Comparison of ENCODE assay signal across 26 cellular contexts in genomic region chr1:231234506-231234905, GRCh38. TPM values are rescaled to one million over a fixed set of nuclear protein-coding genes. Genes with fewer than 3 reads are reported as not detected.
DNase-seq lines count a peak whose midpoint lies in the region; ATAC-seq and TF ChIP-seq lines count a peak whose summit lies in the region.
"Had no signal": no experiment of that assay in that cellular context is flagged by ENCODE, and none has a peak within 500 bp of the region (broad histone marks: within the 10 kb centered on the region; RNA-seq: fewer than 3 reads in every experiment).

No MANE protein-coding gene starts in this region.

- no peaks in the 10 kb centered on the region for H3K79me1 ChIP-seq in mesendoderm (ENCODE audit: low read length)

- intact Hi-C loops in activated CD4-positive, alpha-beta T cell treated with anti-CD3 and anti-CD28 coated beads, Interleukin-2, amount 10 ng/mL, durations not matched to agents 24 days and 14 days (cut with micrococcal nuclease), result no loop called here
- intact Hi-C loops in colonic mucosa (cut with DNase I), result no loop called here
- intact Hi-C loops in transverse colon (cut with DNase I; ENCODE audit: low total_unique reads), result no loop called here

- no peak for ATAC-seq in GM18520 (IDR thresholded peaks at IDR 0.05; ENCODE audit: unreplicated experiment)
- ATAC-seq in activated CD8-positive, alpha-beta memory T cell treated with anti-CD3 and anti-CD28 coated beads, Interleukin-2, amount 10 ng/mL, durations not matched to agents 7 days and 5 days, result no peak

- no peak for TF ChIP-seq EP300 in transverse colon (IDR thresholded peaks at IDR 0.05; ENCODE audit: low read depth)

- no peak overlapping the region for H2AK5ac ChIP-seq in mesendoderm (ENCODE audit: low read length)

- no peak overlapping the region for H3K4ac ChIP-seq in mesendoderm (ENCODE audit: low read depth, low read length)

- H3K4me2 ChIP-seq in mesendoderm (ENCODE audit: low read length), result no peak overlapping the region

- H2BK120ac ChIP-seq in mesendoderm (ENCODE audit: low read depth, low read length), result no peak overlapping the region

- peak overlapping the region; percentile 78 for H3K27ac ChIP-seq in colonic mucosa
- H3K27ac ChIP-seq in mesendoderm (ENCODE audit: low read depth, low read length), result peak overlapping the region; percentile 31
- peak overlapping the region; percentile 72 to 80 (median 78) for H3K27ac ChIP-seq in transverse colon
- H3K27ac ChIP-seq: C4-2B, epithelial cell of prostate, GM23248, left ventricle myocardium inferior, upper lobe of left lung had no signal

- no peak for TF ChIP-seq POLR2A in transverse colon (IDR thresholded peaks at IDR 0.05)

- DNase-seq in activated CD4-positive, alpha-beta T cell treated with anti-CD3 and anti-CD28 coated beads, Interleukin-2, amount 10 ng/mL, durations not matched to agents 24 days and 14 days, result no peak
- no peak for DNase-seq in activated CD4-positive, alpha-beta T cell treated with anti-CD3 and anti-CD28 coated beads, Interleukin-2, amount 50 U/mL, for 1 hour
- no peak for DNase-seq in colonic mucosa
- DNase-seq in mesendoderm, result no peak
- no peak for DNase-seq in transverse colon
- no peak for DNase-seq in mesothelial cell of epicardium (ENCODE audit: low spot score in 2 of 2, unreplicated experiment in 2 of 2)
- DNase-seq in activated CD8-positive, alpha-beta memory T cell treated with anti-CD3 and anti-CD28 coated beads, Interleukin-2, amount 10 ng/mL, durations not matched to agents 7 days and 5 days, result no peak
- DNase-seq: 8988T; activated CD4-positive, alpha-beta T cell treated with anti-CD3 and anti-CD28 coated beads for 4 hours; activated CD8-positive, alpha-beta memory T cell treated with anti-CD3 and anti-CD28 coated beads for 24 hours; GM23248; left ventricle myocardium inferior; naive B cell; NCI-H146; NCI-H345; nucleus accumbens; stimulated activated CD4-positive, alpha-beta T cell treated with anti-CD3 and anti-CD28 coated beads, Interleukin-15, amount 100 ng/mL, for 24 hours; stimulated activated CD4-positive, alpha-beta T cell treated with anti-CD3 and anti-CD28 coated beads, Interleukin-4, amount 100 ng/mL, for 4 hours; substantia nigra; SW 1271; T-helper 9 cell; upper lobe of left lung had no signal

- no CpG with 5 or more reads among the region's 3 CpGs for WGBS in mesendoderm (ENCODE audit: extremely low coverage, insufficient coverage, low lambda C conversion rate)
- 60 to 73% methylated on average over 2 to 3 of the region's 3 CpGs for WGBS in transverse colon (ENCODE audit: low coverage in 1 of 2), 2 donors

- H3K4me3 ChIP-seq in colonic mucosa (no peak overlapping the region), mesendoderm (ENCODE audit: low read length) (no peak overlapping the region), transverse colon (no peak overlapping the region)
- H3K4me3 ChIP-seq: adrenal gland, GM23248, left ventricle myocardium inferior, upper lobe of left lung had no signal

- no peaks in the 10 kb centered on the region for H3K27me3 Mint-ChIP-seq in activated CD4-positive, alpha-beta T cell treated with anti-CD3 and anti-CD28 coated beads, Interleukin-2, amount 10 ng/mL, durations not matched to agents 24 days and 14 days
- H3K27me3 Mint-ChIP-seq in mesothelial cell of epicardium (ENCODE audit: low read depth), result no peaks in the 10 kb centered on the region
- no peaks in the 10 kb centered on the region for H3K27me3 Mint-ChIP-seq in activated CD8-positive, alpha-beta memory T cell treated with anti-CD3 and anti-CD28 coated beads, Interleukin-2, amount 10 ng/mL, durations not matched to agents 7 days and 5 days
- H3K27me3 Mint-ChIP-seq: naive B cell had no signal

- CTCF ChIA-PET in activated CD8-positive, alpha-beta memory T cell treated with anti-CD3 and anti-CD28 coated beads, Interleukin-2, amount 10 ng/mL, durations not matched to agents 7 days and 5 days (lab: Charles Lee), result no interaction called here

- no peaks in the 10 kb centered on the region for H3K9me3 Mint-ChIP-seq in activated CD4-positive, alpha-beta T cell treated with anti-CD3 and anti-CD28 coated beads, Interleukin-2, amount 10 ng/mL, durations not matched to agents 24 days and 14 days
- H3K9me3 Mint-ChIP-seq in mesothelial cell of epicardium, result no peaks in the 10 kb centered on the region
- no peaks in the 10 kb centered on the region for H3K9me3 Mint-ChIP-seq in activated CD8-positive, alpha-beta memory T cell treated with anti-CD3 and anti-CD28 coated beads, Interleukin-2, amount 10 ng/mL, durations not matched to agents 7 days and 5 days (ENCODE audit: low read depth)
- H3K9me3 Mint-ChIP-seq: naive B cell had no signal

- H3K36me3 Mint-ChIP-seq in activated CD4-positive, alpha-beta T cell treated with anti-CD3 and anti-CD28 coated beads, Interleukin-2, amount 10 ng/mL, durations not matched to agents 24 days and 14 days (ENCODE audit: low read depth), result peaks cover 50% of the 10 kb centered on the region
- H3K36me3 Mint-ChIP-seq in mesothelial cell of epicardium, result peaks cover 17% of the 10 kb centered on the region
- peaks cover 54% of the 10 kb centered on the region for H3K36me3 Mint-ChIP-seq in activated CD8-positive, alpha-beta memory T cell treated with anti-CD3 and anti-CD28 coated beads, Interleukin-2, amount 10 ng/mL, durations not matched to agents 7 days and 5 days

- no peak overlapping the region for H2BK15ac ChIP-seq in mesendoderm (replicated peaks; ENCODE audit: low read depth)

- H3K4me1 ChIP-seq in colonic mucosa (peaks cover 21% of the 10 kb centered on the region), mesendoderm (ENCODE audit: control insufficient read depth, low read depth, low read length) (no peaks in the 10 kb centered on the region), transverse colon (peaks cover 5 to 55% (median 38%) of the 10 kb centered on the region in 4 donors)

- H3K4me3 Mint-ChIP-seq in activated CD4-positive, alpha-beta T cell treated with anti-CD3 and anti-CD28 coated beads, Interleukin-2, amount 10 ng/mL, durations not matched to agents 24 days and 14 days, result no peak overlapping the region
- no peak overlapping the region for H3K4me3 Mint-ChIP-seq in mesothelial cell of epicardium
- no peak overlapping the region for H3K4me3 Mint-ChIP-seq in activated CD8-positive, alpha-beta memory T cell treated with anti-CD3 and anti-CD28 coated beads, Interleukin-2, amount 10 ng/mL, durations not matched to agents 7 days and 5 days

- TF ChIP-seq CTCF in colonic mucosa (IDR thresholded peaks at IDR 0.05), result no peak
- no peak for TF ChIP-seq CTCF in transverse colon (IDR thresholded peaks at IDR 0.05)
- no peak for TF ChIP-seq CTCF in mesothelial cell of epicardium (IDR thresholded peaks at IDR 0.05; ENCODE audit: unreplicated experiment)

- H3K36me3 ChIP-seq in colonic mucosa (no peaks in the 10 kb centered on the region), mesendoderm (ENCODE audit: control insufficient read depth, insufficient read depth, low read length) (peaks cover 7% of the 10 kb centered on the region), transverse colon (peaks cover 0 to 12% (median 5%) of the 10 kb centered on the region in 4 donors)

- H3K9me3 ChIP-seq in colonic mucosa (no peaks in the 10 kb centered on the region), transverse colon (no peaks in the 10 kb centered on the region)
- H3K9me3 ChIP-seq: adrenal gland, left ventricle myocardium inferior, upper lobe of left lung had no signal

- no peaks in the 10 kb centered on the region for H3K79me2 ChIP-seq in mesendoderm (ENCODE audit: control insufficient read depth, insufficient read depth, low read length)

- peaks cover 29% of the 10 kb centered on the region for H3K4me1 Mint-ChIP-seq in activated CD4-positive, alpha-beta T cell treated with anti-CD3 and anti-CD28 coated beads, Interleukin-2, amount 10 ng/mL, durations not matched to agents 24 days and 14 days
- no peaks in the 10 kb centered on the region for H3K4me1 Mint-ChIP-seq in mesothelial cell of epicardium
- H3K4me1 Mint-ChIP-seq in activated CD8-positive, alpha-beta memory T cell treated with anti-CD3 and anti-CD28 coated beads, Interleukin-2, amount 10 ng/mL, durations not matched to agents 7 days and 5 days, result peaks cover 23% of the 10 kb centered on the region

- H2BK5ac ChIP-seq in mesendoderm (ENCODE audit: low read length), result no peak overlapping the region

- no peak overlapping the region for H4K8ac ChIP-seq in mesendoderm (ENCODE audit: low read depth, low read length)

- peak overlapping the region in 1 of 2 donors; percentile 30 for H3K9ac ChIP-seq in colonic mucosa (ENCODE audit: low read depth in 2 of 2, low read length in 2 of 2)
- H3K9ac ChIP-seq in mesendoderm (ENCODE audit: low read length), result no peak overlapping the region
- H3K9ac ChIP-seq: GM23248 had no signal

- no peak overlapping the region for H3K23ac ChIP-seq in mesendoderm (ENCODE audit: low read length)

- no peak overlapping the region for H3K18ac ChIP-seq in mesendoderm (ENCODE audit: low read length)

- H3K27me3 ChIP-seq in colonic mucosa (no peaks in the 10 kb centered on the region), mesendoderm (ENCODE audit: insufficient read depth, low read length, poor library complexity) (no peaks in the 10 kb centered on the region), transverse colon (no peaks in the 10 kb centered on the region)
- H3K27me3 ChIP-seq: adrenal gland, upper lobe of left lung had no signal

- H3K27ac Mint-ChIP-seq in activated CD4-positive, alpha-beta T cell treated with anti-CD3 and anti-CD28 coated beads, Interleukin-2, amount 10 ng/mL, durations not matched to agents 24 days and 14 days, result peak overlapping the region; percentile 2
- no peak overlapping the region for H3K27ac Mint-ChIP-seq in mesothelial cell of epicardium
- no peak overlapping the region for H3K27ac Mint-ChIP-seq in activated CD8-positive, alpha-beta memory T cell treated with anti-CD3 and anti-CD28 coated beads, Interleukin-2, amount 10 ng/mL, durations not matched to agents 7 days and 5 days

- no peak overlapping the region for H4K5ac ChIP-seq in mesendoderm (ENCODE audit: low read length)

- peak overlapping the region; percentile 15 for H3K56ac ChIP-seq in mesendoderm (ENCODE audit: low read length)

- in situ Hi-C loops in transverse colon (cut with MboI; ENCODE audit: low pct_ligation_motif_present in 1 of 4, low pct_unique_long_range_greater_than_20kb in 1 of 4, low sequenced_read_pairs in 3 of 4), result no loop called here

RNA-seq across cellular contexts. Expression of gene GNPAT, which starts 6.5 kb away (rescaled TPM):
- total RNA-seq in activated CD4-positive, alpha-beta T cell treated with anti-CD3 and anti-CD28 coated beads, Interleukin-2, amount 10 ng/mL, durations not matched to agents 24 days and 14 days, result 45.6 and 47.5 TPM in 2 replicates
- total RNA-seq in colonic mucosa (10 to 100 TPM; 34.9 to 40.5 TPM), transverse colon (100 to 1,000 TPM in 1 of 4 donors, 10 to 100 TPM in 3; 19.5 to 123 (median 36.8) TPM), mesothelial cell of epicardium (33.4 to 36.3 TPM (median 34.0 TPM) in 3 replicates)
- polyA plus RNA-seq in mesendoderm (2013, experiment 1 of 2), result 38.1 TPM
- 37.3 TPM for polyA plus RNA-seq in mesendoderm (2013, experiment 2 of 2)
- total RNA-seq in activated CD8-positive, alpha-beta memory T cell treated with anti-CD3 and anti-CD28 coated beads, Interleukin-2, amount 10 ng/mL, durations not matched to agents 7 days and 5 days, result 10 to 100 TPM; 38.5 to 45.8 TPM
